In the genomic region with DNA sequence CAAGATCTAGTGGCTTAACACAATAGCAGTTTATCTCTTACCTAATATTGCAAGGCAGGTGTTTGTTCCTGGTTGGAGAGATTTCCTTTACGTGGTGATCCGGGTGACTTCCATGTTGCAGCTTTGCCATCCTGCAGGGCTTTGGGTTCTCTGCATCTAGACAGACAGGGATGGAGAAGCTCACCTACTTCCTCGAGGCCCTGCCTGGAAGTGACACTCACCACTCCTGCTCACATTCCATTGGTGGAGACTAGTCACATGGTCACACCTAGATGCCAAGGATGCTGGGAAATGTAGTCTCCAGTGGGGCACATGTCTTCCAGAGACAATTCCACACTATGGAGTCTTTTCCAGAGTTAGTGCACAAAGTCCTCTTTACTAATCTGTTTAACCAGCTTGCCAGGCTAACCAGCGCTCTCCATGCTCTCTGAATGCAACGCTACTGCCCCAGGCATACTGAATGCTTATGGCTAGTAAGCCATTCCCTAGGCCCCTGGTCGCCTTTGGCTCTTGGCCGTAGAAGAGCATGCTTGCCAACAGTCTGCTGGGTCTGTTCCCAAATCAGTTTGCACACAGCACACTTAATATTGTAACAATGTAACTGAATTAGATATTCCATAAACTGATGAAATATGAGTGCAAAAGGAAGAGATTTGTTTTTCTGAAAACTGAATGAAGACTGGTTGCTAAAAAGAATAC, we compare ENCODE assay signal across 8 cellular contexts. TPM values are rescaled to one million over a fixed set of nuclear protein-coding genes. Genes with fewer than 3 reads are reported as not detected.
DNase-seq lines count a peak whose midpoint lies in the region; ATAC-seq and TF ChIP-seq lines count a peak whose summit lies in the region.

No MANE protein-coding gene starts in this region.

- H3K4me3 Mint-ChIP-seq in activated T-cell treated with anti-CD3 and anti-CD28 coated beads, Interleukin-2, amount 50 U/mL, for 72 hours: peak overlapping the region; percentile 68 to 74

- H3K9me2 ChIP-seq in HCT116 (ENCODE audit: insufficient read depth): no peaks in the 10 kb centered on the region

- peak overlapping the region; percentile 81 for H2AFZ ChIP-seq in HCT116 (ENCODE audit: low read depth, low read length, poor library complexity, severe bottlenecking)

- TF ChIP-seq POLR2A in HCT116 (IDR thresholded peaks at IDR 0.05; ENCODE audit: borderline replicate concordance, extremely low read depth, insufficient read depth, insufficient read length): peak; percentile 33
- TF ChIP-seq POLR2A in ovary (IDR thresholded peaks at IDR 0.05): no peak

- H3K4me1 ChIP-seq in HCT116 (ENCODE audit: control insufficient read depth in 1 of 2, insufficient read depth in 2 of 2, low read length in 2 of 2) (peaks cover 3 to 24% of the 10 kb centered on the region in 2 experiments; a peak in 3 of 4 replicates), foreskin keratinocyte (no peaks in the 10 kb centered on the region), ovary (ENCODE audit: insufficient read depth) (peaks cover 2% of the 10 kb centered on the region)

- H3K4me1 Mint-ChIP-seq in activated T-cell treated with anti-CD3 and anti-CD28 coated beads, Interleukin-2, amount 50 U/mL, for 72 hours (ENCODE audit: low read depth): peaks cover 22% of the 10 kb centered on the region

- RAD21 ChIA-PET in HCT116 (lab: Charles Lee; ENCODE audit: low non-redundant PET in 1 of 2, low total read pairs in 2 of 2, uncharacterized antibody in 2 of 2, unreplicated experiment in 2 of 2): no interaction called here

- no TSS peak for BruUV-seq in HCT116 (replicated peaks; lab: Mats Ljungman, UMichigan)

- no peak overlapping the region for H3K9ac ChIP-seq in HCT116 (ENCODE audit: low read length)

- H3K27ac ChIP-seq in HCT116 (ENCODE audit: low read depth, low read length): no peak overlapping the region
- no peak overlapping the region for H3K27ac ChIP-seq in foreskin keratinocyte
- no peak overlapping the region for H3K27ac ChIP-seq in ovary

- CTCF ChIA-PET in HCT116 (lab: Charles Lee): interaction anchor here (1.1 to 2.4 kb wide), 2 partner anchors 9 to 56 kb away, joined by 3 to 17 read pairs; no protein-coding TSS in a partner anchor

- H3K36me3 ChIP-seq in HCT116 (ENCODE audit: control insufficient read depth in 1 of 2, insufficient read depth in 2 of 2, low read length in 2 of 2) (no peaks in the 10 kb centered on the region), ovary (no peaks in the 10 kb centered on the region)

- POLR2A ChIA-PET in HCT116 (lab: Charles Lee): interaction anchor here (1.3 kb wide), 1 partner anchor 10 kb away, joined by 5 read pairs; no protein-coding TSS in a partner anchor

- H3K27me3 Mint-ChIP-seq in activated T-cell treated with anti-CD3 and anti-CD28 coated beads, Interleukin-2, amount 50 U/mL, for 72 hours (ENCODE audit: low read depth): peaks cover 7% of the 10 kb centered on the region

- WGBS in ovary, 3 donors: 62 to 68% (median 68%) methylated on average over 7 of the region's 7 CpGs

- TF ChIP-seq CTCF in HCT116 (IDR thresholded peaks at IDR 0.05 in 2 of 3, conservative IDR thresholded peaks at IDR 0.05 in 1 of 3; ENCODE audit: borderline replicate concordance in 1 of 3, insufficient read depth in 1 of 3, low read depth in 2 of 3, low read length in 2 of 3) (no peak), foreskin keratinocyte (conservative IDR thresholded peaks at IDR 0.05) (no peak), ovary (IDR thresholded peaks at IDR 0.05) (no peak)

- TF ChIP-seq RAD21 in HCT116 (IDR thresholded peaks at IDR 0.05; ENCODE audit: low read depth): no peak

- H3K4me2 ChIP-seq in HCT116 (ENCODE audit: low read length): peak overlapping the region; percentile 61

- H3K36me3 Mint-ChIP-seq in activated T-cell treated with anti-CD3 and anti-CD28 coated beads, Interleukin-2, amount 50 U/mL, for 72 hours (ENCODE audit: insufficient read depth in 2 of 2): peaks cover 0 to 3% of the 10 kb centered on the region in 2 donors

- H3K27me3 ChIP-seq in HCT116 (ENCODE audit: insufficient read depth, low read length) (no peaks in the 10 kb centered on the region), foreskin keratinocyte (peaks cover 30% of the 10 kb centered on the region), ovary (no peaks in the 10 kb centered on the region)

- H3K79me2 ChIP-seq in HCT116 (ENCODE audit: insufficient read depth, low read length): no peaks in the 10 kb centered on the region

- H3K9me3 ChIP-seq in HCT116 (ENCODE audit: control insufficient read depth in 1 of 2, insufficient read depth in 1 of 2, low read depth in 1 of 2, low read length in 2 of 2): no peaks in the 10 kb centered on the region
- H3K9me3 ChIP-seq in ovary: no peaks in the 10 kb centered on the region

- DNase-seq in COLO829 (ENCODE audit: low spot score): peak; percentile 97
- peak; percentile 89 for DNase-seq in HCT116 (ENCODE audit: low read depth, low spot score)
- peak; percentile 62 for DNase-seq in NCI-H774 (lab: John Stamatoyannopoulos, UW)
- DNase-seq in activated T-cell treated with anti-CD3 and anti-CD28 coated beads, Interleukin-2, amount 50 U/mL, for 72 hours: peak; percentile 58 to 62
- DNase-seq in foreskin keratinocyte: peak in 1 of 2 donors; percentile 64
- peak; percentile 57 to 85 (median 64) for DNase-seq in ovary
- no peak for DNase-seq in DMS79 (lab: John Stamatoyannopoulos, UW)

- H3K9me3 Mint-ChIP-seq in activated T-cell treated with anti-CD3 and anti-CD28 coated beads, Interleukin-2, amount 50 U/mL, for 72 hours: peaks cover 5 to 6% of the 10 kb centered on the region in 2 donors

- TF ChIP-seq EP300 in ovary (IDR thresholded peaks at IDR 0.05): no peak

- H3K4me3 ChIP-seq in HCT116 (replicated peaks in 1 of 2; ENCODE audit: low read depth in 1 of 2, low read length in 2 of 2): peak overlapping the region; percentile 34 to 47
- H3K4me3 ChIP-seq in ovary: no peak overlapping the region

- H3K27ac Mint-ChIP-seq in activated T-cell treated with anti-CD3 and anti-CD28 coated beads, Interleukin-2, amount 50 U/mL, for 72 hours: no peak overlapping the region

- peak; percentile 84 for ATAC-seq in HCT116
- peak; percentile 74 to 82 for ATAC-seq in activated T-cell treated with anti-CD3 and anti-CD28 coated beads, Interleukin-2, amount 50 U/mL, for 72 hours (replicated peaks in 1 of 2)
- ATAC-seq in foreskin keratinocyte: peak; percentile 75
- no peak for ATAC-seq in HG03469 (IDR thresholded peaks at IDR 0.05; ENCODE audit: unreplicated experiment)

- intact Hi-C loops in HCT116 (cut with micrococcal nuclease) (no loop called here), ovary (cut with DNase I) (no loop called here)

- H4K20me1 ChIP-seq in HCT116 (ENCODE audit: insufficient read depth): no peaks in the 10 kb centered on the region

TF ChIP-seq in HCT116, 20 proteins besides CTCF, POLR2A, EP300 and RAD21 (continues in another document):
- TF ChIP-seq SP1 (IDR thresholded peaks at IDR 0.05; ENCODE audit: low read depth) (peak; percentile 76), YY1 (IDR thresholded peaks at IDR 0.05; ENCODE audit: extremely low read depth, insufficient replicate concordance, low read depth, low read length) (peak; percentile 36), JUND (IDR thresholded peaks at IDR 0.05) (no peak), EGR1 (IDR thresholded peaks at IDR 0.05; ENCODE audit: low read depth) (no peak), ZNF274 (IDR thresholded peaks at IDR 0.05; ENCODE audit: low read depth, low read length) (no peak), SIN3A (IDR thresholded peaks at IDR 0.05; ENCODE audit: low read depth) (no peak), POLR2AphosphoS5 (IDR thresholded peaks at IDR 0.05; ENCODE audit: low read depth, low read length) (peak; percentile 43; the same call in 1 of the 2 replicates), FOSL1 (IDR thresholded peaks at IDR 0.05; ENCODE audit: low read depth) (no peak), SRF (IDR thresholded peaks at IDR 0.05; ENCODE audit: low read depth) (no peak), ELF1 (IDR thresholded peaks at IDR 0.05; ENCODE audit: borderline replicate concordance, low read depth) (peak; percentile 81; the same call in 1 of the 2 replicates), ZFX (IDR thresholded peaks at IDR 0.05) (peak; percentile 34; the same call in 1 of the 2 replicates)
- TF ChIP-seq, protein P1, sequence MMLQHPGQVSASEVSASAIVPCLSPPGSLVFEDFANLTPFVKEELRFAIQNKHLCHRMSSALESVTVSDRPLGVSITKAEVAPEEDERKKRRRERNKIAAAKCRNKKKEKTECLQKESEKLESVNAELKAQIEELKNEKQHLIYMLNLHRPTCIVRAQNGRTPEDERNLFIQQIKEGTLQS (IDR thresholded peaks at IDR 0.05): no peak
- TF ChIP-seq, protein P2, sequence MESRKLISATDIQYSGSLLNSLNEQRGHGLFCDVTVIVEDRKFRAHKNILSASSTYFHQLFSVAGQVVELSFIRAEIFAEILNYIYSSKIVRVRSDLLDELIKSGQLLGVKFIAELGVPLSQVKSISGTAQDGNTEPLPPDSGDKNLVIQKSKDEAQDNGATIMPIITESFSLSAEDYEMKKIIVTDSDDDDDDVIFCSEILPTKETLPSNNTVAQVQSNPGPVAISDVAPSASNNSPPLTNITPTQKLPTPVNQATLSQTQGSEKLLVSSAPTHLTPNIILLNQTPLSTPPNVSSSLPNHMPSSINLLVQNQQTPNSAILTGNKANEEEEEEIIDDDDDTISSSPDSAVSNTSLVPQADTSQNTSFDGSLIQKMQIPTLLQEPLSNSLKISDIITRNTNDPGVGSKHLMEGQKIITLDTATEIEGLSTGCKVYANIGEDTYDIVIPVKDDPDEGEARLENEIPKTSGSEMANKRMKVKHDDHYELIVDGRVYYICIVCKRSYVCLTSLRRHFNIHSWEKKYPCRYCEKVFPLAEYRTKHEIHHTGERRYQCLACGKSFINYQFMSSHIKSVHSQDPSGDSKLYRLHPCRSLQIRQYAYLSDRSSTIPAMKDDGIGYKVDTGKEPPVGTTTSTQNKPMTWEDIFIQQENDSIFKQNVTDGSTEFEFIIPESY (IDR thresholded peaks at IDR 0.05; ENCODE audit: extremely low read depth, insufficient replicate concordance, low read length): no peak

RNA-seq across cellular contexts. Expression of a gene that starts 6.7 kb away (rescaled TPM):
- not detected for total RNA-seq in HCT116 (2021; ENCODE audit: unreplicated experiment)
- polyA plus RNA-seq in HCT116 (2012): not detected in 2 replicates
- under 1 TPM; 0.48 to 0.63 TPM for total RNA-seq in activated T-cell treated with anti-CD3 and anti-CD28 coated beads, Interleukin-2, amount 50 U/mL, for 72 hours
- not detected in 2 replicates for total RNA-seq in foreskin keratinocyte
- polyA plus RNA-seq in foreskin keratinocyte: 0.01 TPM in 1 of 2 replicates, not detected in the other
- 10 to 100 TPM in 1 of 7 donors, 1 to 10 TPM in 6; 2.6 to 21.6 (median 5.0) TPM for total RNA-seq in ovary
- 1 to 10 TPM in 1 of 2 donors, under 1 TPM in 1; 0.93 to 1.7 TPM for polyA plus RNA-seq in ovary

RNA-seq across cellular contexts. Expression of a gene that starts 23.8 kb away (rescaled TPM):
- total RNA-seq in HCT116 (2021; ENCODE audit: unreplicated experiment) (0.20 TPM), foreskin keratinocyte (not detected in 2 replicates), ovary (100 to 1,000 TPM in 4 of 7 donors, 10 to 100 TPM in 3; 47.4 to 296 (median 148) TPM)
- 0.15 and 0.21 TPM in 2 replicates for polyA plus RNA-seq in HCT116 (2012)
- total RNA-seq in activated T-cell treated with anti-CD3 and anti-CD28 coated beads, Interleukin-2, amount 50 U/mL, for 72 hours: not detected
- polyA plus RNA-seq in foreskin keratinocyte (not detected in 2 replicates), ovary (100 to 1,000 TPM; 183 to 196 TPM)

Comparison
In these comparisons a context has a peak if more than half of its experiments do, and no peak if none do; other contexts are left out.
1. RNA of a gene that starts 23.8 kb away (total RNA-seq): 47.4 to 296 TPM in ovary; 0.20 TPM in HCT116 (single experiment), not detected in activated T-cell treated with anti-CD3 and anti-CD28 coated beads, Interleukin-2, amount 50 U/mL, for 72 hours and not detected in foreskin keratinocyte; every median in the first group is over 10 times any median in the second.